In genomic region chr6:63872233-63872632, GRCh38 we compare ENCODE assay signal across 1 cellular context.
TF ChIP-seq lines count a peak whose summit lies in the region.

No MANE protein-coding gene starts in this region.

TF ChIP-seq in SK-N-SH treated with all-trans-retinoic acid at 6 μM for 48 hours, 23 proteins besides CTCF, POLR2A, EP300 and RAD21 (continued from another document):
- TF ChIP-seq, protein P1, sequence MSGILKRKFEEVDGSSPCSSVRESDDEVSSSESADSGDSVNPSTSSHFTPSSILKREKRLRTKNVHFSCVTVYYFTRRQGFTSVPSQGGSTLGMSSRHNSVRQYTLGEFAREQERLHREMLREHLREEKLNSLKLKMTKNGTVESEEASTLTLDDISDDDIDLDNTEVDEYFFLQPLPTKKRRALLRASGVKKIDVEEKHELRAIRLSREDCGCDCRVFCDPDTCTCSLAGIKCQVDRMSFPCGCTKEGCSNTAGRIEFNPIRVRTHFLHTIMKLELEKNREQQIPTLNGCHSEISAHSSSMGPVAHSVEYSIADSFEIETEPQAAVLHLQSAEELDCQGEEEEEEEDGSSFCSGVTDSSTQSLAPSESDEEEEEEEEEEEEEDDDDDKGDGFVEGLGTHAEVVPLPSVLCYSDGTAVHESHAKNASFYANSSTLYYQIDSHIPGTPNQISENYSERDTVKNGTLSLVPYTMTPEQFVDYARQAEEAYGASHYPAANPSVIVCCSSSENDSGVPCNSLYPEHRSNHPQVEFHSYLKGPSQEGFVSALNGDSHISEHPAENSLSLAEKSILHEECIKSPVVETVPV (CRISPR knock-in tag; IDR thresholded peaks at IDR 0.05), result no peak
- no peak for TF ChIP-seq OSR1 (CRISPR knock-in tag; IDR thresholded peaks at IDR 0.05)
TF ChIP-seq in SK-N-SH treated with all-trans-retinoic acid at 6 μM for 48 hours: peak in this region for 0.
